8 cellular contexts compared by ENCODE assay signal in genomic region chr10:15167411-15168295, GRCh38. TPM values are rescaled to one million over a fixed set of nuclear protein-coding genes. Genes with fewer than 3 reads are reported as not detected.
DNase-seq lines count a peak whose midpoint lies in the region; ATAC-seq, FAIRE-seq and TF ChIP-seq lines count a peak whose summit lies in the region.

No MANE protein-coding gene starts in this region.

- H3K36me3 ChIP-seq in BJ (ENCODE audit: control insufficient read depth, insufficient read depth, low read length) (no peaks in the 10 kb centered on the region), upper lobe of right lung (no peaks in the 10 kb centered on the region)

- peak overlapping the region; percentile 93 for H3K4me3 Mint-ChIP-seq in activated naive CD4-positive, alpha-beta T cell treated with anti-CD3 and anti-CD28 coated beads, Interleukin-2, amount 10 ng/mL, durations not matched to agents 7 days and 5 days
- peak overlapping the region; percentile 97 for H3K4me3 Mint-ChIP-seq in glutamatergic neuron (ENCODE audit: unreplicated experiment)

- H3K4me3 ChIP-seq in BJ (ENCODE audit: low read depth, low read length) (peak overlapping the region; percentile 92), upper lobe of right lung (peak overlapping the region; percentile 88)

- H3K36me3 Mint-ChIP-seq in activated naive CD4-positive, alpha-beta T cell treated with anti-CD3 and anti-CD28 coated beads, Interleukin-2, amount 10 ng/mL, durations not matched to agents 7 days and 5 days, result peaks cover 20% of the 10 kb centered on the region
- no peaks in the 10 kb centered on the region for H3K36me3 Mint-ChIP-seq in glutamatergic neuron (ENCODE audit: unreplicated experiment)

- H3K9me3 Mint-ChIP-seq in activated naive CD4-positive, alpha-beta T cell treated with anti-CD3 and anti-CD28 coated beads, Interleukin-2, amount 10 ng/mL, durations not matched to agents 7 days and 5 days, result no peaks in the 10 kb centered on the region
- H3K9me3 Mint-ChIP-seq in glutamatergic neuron (ENCODE audit: unreplicated experiment), result peaks cover 8% of the 10 kb centered on the region

- peak; percentile 31 for ATAC-seq in GM19025 (IDR thresholded peaks at IDR 0.05; ENCODE audit: low read depth, unreplicated experiment)
- ATAC-seq in HG03139 (IDR thresholded peaks at IDR 0.05; ENCODE audit: unreplicated experiment), result peak; percentile 34
- ATAC-seq in upper lobe of right lung, result peak; percentile 16

- TF ChIP-seq CTCF in BJ (IDR thresholded peaks at IDR 0.05; ENCODE audit: insufficient read depth, low read depth, low read length), result peak; percentile 66
- peak; percentile 65 for TF ChIP-seq CTCF in glutamatergic neuron (IDR thresholded peaks at IDR 0.05; ENCODE audit: partially characterized antibody, unreplicated experiment)
- peak; percentile 52 for TF ChIP-seq CTCF in upper lobe of right lung (IDR thresholded peaks at IDR 0.05)

- H3K4me1 Mint-ChIP-seq in activated naive CD4-positive, alpha-beta T cell treated with anti-CD3 and anti-CD28 coated beads, Interleukin-2, amount 10 ng/mL, durations not matched to agents 7 days and 5 days, result peaks cover 65% of the 10 kb centered on the region
- peaks cover 18% of the 10 kb centered on the region for H3K4me1 Mint-ChIP-seq in glutamatergic neuron (ENCODE audit: low read depth, unreplicated experiment)

- intact Hi-C loops in upper lobe of right lung (cut with DNase I), result no loop called here

- no peaks in the 10 kb centered on the region for H3K27me3 ChIP-seq in BJ (ENCODE audit: control insufficient read depth, insufficient read depth, low read length)
- H3K27me3 ChIP-seq in upper lobe of right lung, result no peaks in the 10 kb centered on the region

- peaks cover 23% of the 10 kb centered on the region for H3K4me1 ChIP-seq in upper lobe of right lung

- POLR2A ChIA-PET in BJ (lab: Charles Lee), result interaction anchor here (0.6 kb wide), 1 partner anchor 93 kb away, joined by 8 read pairs; no protein-coding TSS in a partner anchor

- DNase-seq in BJ (ENCODE audit: low read depth) (no peak), RCC 7860 (ENCODE audit: low spot score) (peak; percentile 39), glutamatergic neuron (peak; percentile 79), occipital lobe (lab: John Stamatoyannopoulos, UW) (peak; percentile 12), upper lobe of right lung (peak; percentile 79)
- DNase-seq in activated naive CD4-positive, alpha-beta T cell treated with anti-CD3 and anti-CD28 coated beads, Interleukin-2, amount 10 ng/mL, durations not matched to agents 7 days and 5 days, result peak; percentile 64

- H3K9me3 ChIP-seq in upper lobe of right lung, result no peaks in the 10 kb centered on the region

- peak overlapping the region; percentile 84 for H3K27ac Mint-ChIP-seq in activated naive CD4-positive, alpha-beta T cell treated with anti-CD3 and anti-CD28 coated beads, Interleukin-2, amount 10 ng/mL, durations not matched to agents 7 days and 5 days
- peak overlapping the region; percentile 87 for H3K27ac Mint-ChIP-seq in glutamatergic neuron (ENCODE audit: unreplicated experiment)

- H3K27ac ChIP-seq in upper lobe of right lung, result peak overlapping the region; percentile 85

- peaks cover under 1% of the 10 kb centered on the region for H3K27me3 Mint-ChIP-seq in activated naive CD4-positive, alpha-beta T cell treated with anti-CD3 and anti-CD28 coated beads, Interleukin-2, amount 10 ng/mL, durations not matched to agents 7 days and 5 days
- peaks cover 8% of the 10 kb centered on the region for H3K27me3 Mint-ChIP-seq in glutamatergic neuron (ENCODE audit: unreplicated experiment)

- CTCF ChIA-PET in BJ (lab: Yijun Ruan, JAX), result interaction anchor here (0.6 to 1.7 kb wide), 9 partner anchors 13 to 252 kb away, joined by 3 to 7 read pairs (median 3); partner anchors contain the start of genes DCLRE1C and FAM171A1
- CTCF ChIA-PET in activated naive CD4-positive, alpha-beta T cell treated with anti-CD3 and anti-CD28 coated beads, Interleukin-2, amount 10 ng/mL, durations not matched to agents 7 days and 5 days (lab: Charles Lee), result interaction anchor here (0.5 to 2.1 kb wide), 11 partner anchors 21 to 326 kb away, joined by 3 to 11 read pairs (median 3); no protein-coding TSS in a partner anchor

- FAIRE-seq in RCC 7860 (lab: Jason Lieb, UNC), result no peak

RNA-seq across cellular contexts. Expression of gene NMT2, which starts 0.8 kb away (rescaled TPM):
- 12.7 and 20.5 TPM in 2 replicates for polyA plus RNA-seq in BJ (2011; rRNA removed)
- 7.5 and 8.9 TPM in 2 replicates for polyA minus RNA-seq in BJ (2011; rRNA and poly(A)+ RNA removed)
- total RNA-seq in glutamatergic neuron (ENCODE audit: unreplicated experiment) (33.4 TPM), occipital lobe (57.1 TPM), upper lobe of right lung (12.4 TPM)
